ENCODE assay signal across 8 cellular contexts in the genomic region with DNA sequence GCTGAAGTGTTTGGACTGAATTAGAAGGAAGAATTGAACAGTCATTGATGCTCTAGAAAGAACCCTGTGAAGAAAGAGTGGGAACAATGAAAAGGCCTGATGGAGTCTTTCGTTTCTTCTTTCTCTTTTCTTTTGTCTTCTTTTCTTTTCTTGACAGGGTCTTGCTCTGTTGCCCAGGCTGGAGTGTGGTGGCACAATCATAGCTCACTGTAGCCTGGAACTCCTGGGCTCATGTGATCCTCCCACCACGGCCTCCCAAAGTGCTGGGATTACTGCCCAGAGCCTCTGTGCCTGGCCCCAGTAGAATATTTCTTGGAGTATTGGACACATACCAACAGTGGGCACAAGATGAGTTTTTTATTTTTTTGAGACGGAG. TPM values are rescaled to one million over a fixed set of nuclear protein-coding genes. Genes with fewer than 3 reads are reported as not detected.
DNase-seq lines count a peak whose midpoint lies in the region; ATAC-seq, FAIRE-seq and TF ChIP-seq lines count a peak whose summit lies in the region.

No MANE protein-coding gene starts in this region.

- H3K4me1 Mint-ChIP-seq in T-helper 2 cell treated with Interferon-gamma antibody and Interleukin-4, amounts not matched to agents 5 μg/mL and 100 μg/mL, for 36 hours (ENCODE audit: low read depth) = peaks cover 41% of the 10 kb centered on the region

- H3K36me3 ChIP-seq in PC-9 (ENCODE audit: low read depth) (peaks cover 20% of the 10 kb centered on the region), endothelial cell of umbilical vein (ENCODE audit: control insufficient read depth in 2 of 2, extremely low read depth in 1 of 2, insufficient read depth in 2 of 2, low read length in 2 of 2) (peaks cover 4 to 18% of the 10 kb centered on the region in 2 experiments)

- POLR2A ChIA-PET in PC-9 (lab: Charles Lee; ENCODE audit: unreplicated experiment) = interaction anchor here (0.7 kb wide), 2 partner anchors 12 to 22 kb away, joined by 5 to 8 read pairs; no protein-coding TSS in a partner anchor
- POLR2A ChIA-PET in endothelial cell of umbilical vein (lab: Charles Lee) = no interaction called here

- no peak for DNase-seq in T-helper 2 cell treated with Interferon-gamma antibody and Interleukin-4, amounts not matched to agents 5 μg/mL and 100 μg/mL, for 36 hours (ENCODE audit: low spot score)
- DNase-seq in T-helper 2 cell (no peak), PC-9 (no peak), endothelial cell of umbilical vein (ENCODE audit: low read depth, low spot score) (no peak), retinal pigment epithelial cell (ENCODE audit: low read depth) (no peak), amygdala (lab: John Stamatoyannopoulos, UW) (no peak), NCI-H446 (lab: John Stamatoyannopoulos, UW) (no peak)

- H4K20me1 ChIP-seq in PC-9 (ENCODE audit: insufficient read depth) = no peaks in the 10 kb centered on the region; the same call in 1 of the 2 replicates
- H4K20me1 ChIP-seq in endothelial cell of umbilical vein (replicated peaks; ENCODE audit: control insufficient read depth, extremely low read depth, insufficient read depth, low read length) = no peaks in the 10 kb centered on the region

- peak overlapping the region; percentile 100 for H3K9ac ChIP-seq in endothelial cell of umbilical vein (replicated peaks; ENCODE audit: extremely low read depth, insufficient read depth, low read length)

- peaks cover 20% of the 10 kb centered on the region; the same call in 1 of the 2 replicates for H3F3A ChIP-seq in PC-9 (ENCODE audit: insufficient read depth, low read depth)

- peak overlapping the region; percentile 99 for H3K27ac Mint-ChIP-seq in T-helper 2 cell treated with Interferon-gamma antibody and Interleukin-4, amounts not matched to agents 5 μg/mL and 100 μg/mL, for 36 hours

- H3K4me3 ChIP-seq in PC-9 = peak overlapping the region; percentile 72
- peak overlapping the region; percentile 70 to 91 (median 83) for H3K4me3 ChIP-seq in endothelial cell of umbilical vein (replicated peaks in 1 of 3; ENCODE audit: insufficient read depth in 1 of 3, low read depth in 1 of 3, low read length in 3 of 3)
- peak overlapping the region; percentile 88 for H3K4me3 ChIP-seq in retinal pigment epithelial cell (ENCODE audit: low read length)

- peak; percentile 33 for FAIRE-seq in endothelial cell of umbilical vein (lab: Jason Lieb, UNC)

- no peaks in the 10 kb centered on the region for H3K27me3 Mint-ChIP-seq in T-helper 2 cell treated with Interferon-gamma antibody and Interleukin-4, amounts not matched to agents 5 μg/mL and 100 μg/mL, for 36 hours (ENCODE audit: low read depth)

- H3K27me3 ChIP-seq in PC-9 (ENCODE audit: insufficient read depth, low read depth) = no peaks in the 10 kb centered on the region
- H3K27me3 ChIP-seq in endothelial cell of umbilical vein (ENCODE audit: control insufficient read depth in 2 of 2, insufficient read depth in 2 of 2, low read length in 2 of 2) = no peaks in the 10 kb centered on the region

- no peak for TF ChIP-seq CTCF in PC-9 (conservative IDR thresholded peaks at IDR 0.05)
- no peak for TF ChIP-seq CTCF in endothelial cell of umbilical vein (IDR thresholded peaks at IDR 0.05; ENCODE audit: extremely low read depth in 1 of 2, insufficient read depth in 1 of 2, low read depth in 1 of 2, low read length in 2 of 2)
- no peak for TF ChIP-seq CTCF in retinal pigment epithelial cell (conservative IDR thresholded peaks at IDR 0.05; ENCODE audit: low read depth, low read length)

- peaks cover 65% of the 10 kb centered on the region for H3K36me3 Mint-ChIP-seq in T-helper 2 cell treated with Interferon-gamma antibody and Interleukin-4, amounts not matched to agents 5 μg/mL and 100 μg/mL, for 36 hours (ENCODE audit: low read depth)

- peaks cover 20% of the 10 kb centered on the region for H3K4me1 ChIP-seq in PC-9 (replicated peaks; ENCODE audit: insufficient read depth)
- H3K4me1 ChIP-seq in endothelial cell of umbilical vein (ENCODE audit: control insufficient read depth, extremely low read depth, insufficient read depth, low read length) = peaks cover 19% of the 10 kb centered on the region

- TF ChIP-seq POLR2A in endothelial cell of umbilical vein (IDR thresholded peaks at IDR 0.05; ENCODE audit: low read depth, low read length) = no peak

- H3K9me2 ChIP-seq in PC-9 (ENCODE audit: insufficient read depth) = no peaks in the 10 kb centered on the region

- no peaks in the 10 kb centered on the region for H3K9me3 ChIP-seq in PC-9 (ENCODE audit: insufficient read depth, low read depth)
- no peaks in the 10 kb centered on the region for H3K9me3 ChIP-seq in endothelial cell of umbilical vein (replicated peaks; ENCODE audit: control insufficient read depth, insufficient read depth, low read length)

- H3K9me1 ChIP-seq in endothelial cell of umbilical vein (replicated peaks; ENCODE audit: control insufficient read depth, extremely low read depth, insufficient read depth, low read length) = no peaks in the 10 kb centered on the region

- CTCF ChIA-PET in PC-9 (lab: Charles Lee) = interaction anchor here (0.6 kb wide), 2 partner anchors 267 to 350 kb away, joined by 3 to 6 read pairs; no protein-coding TSS in a partner anchor
- CTCF ChIA-PET in endothelial cell of umbilical vein (lab: Charles Lee) = interaction anchor here (1.6 to 2.6 kb wide), 3 partner anchors 21 to 288 kb away, joined by 3 to 10 read pairs (median 9); no protein-coding TSS in a partner anchor

- peak overlapping the region; percentile 97 for H3K4me3 Mint-ChIP-seq in T-helper 2 cell treated with Interferon-gamma antibody and Interleukin-4, amounts not matched to agents 5 μg/mL and 100 μg/mL, for 36 hours

- peak overlapping the region; percentile 95 for H3K4me2 ChIP-seq in PC-9
- H3K4me2 ChIP-seq in endothelial cell of umbilical vein (ENCODE audit: insufficient read depth, low read length) = peak overlapping the region; percentile 92

- dilution Hi-C loops in endothelial cell of umbilical vein (cut with MboI; ENCODE audit: extremely low pct_ligation_motif_present, low sequenced_read_pairs) = no loop called here

- intact Hi-C loops in PC-9 (cut with micrococcal nuclease; ENCODE audit: unreplicated experiment) = loop anchor here (5.0 to 10.0 kb wide), 3 partner anchors 47 to 328 kb away; a partner anchor contains a TSS
- intact Hi-C loops in endothelial cell of umbilical vein (cut with micrococcal nuclease) = loop anchor here (2.0 to 5.0 kb wide), 2 partner anchors 97 to 328 kb away; a partner anchor contains a TSS

- H3K27ac ChIP-seq in PC-9 (no peak overlapping the region), endothelial cell of umbilical vein (ENCODE audit: insufficient read depth, low read depth, low read length) (peak overlapping the region; percentile 99)

- H3K9me3 Mint-ChIP-seq in T-helper 2 cell treated with Interferon-gamma antibody and Interleukin-4, amounts not matched to agents 5 μg/mL and 100 μg/mL, for 36 hours = no peaks in the 10 kb centered on the region

- BruUV-seq in PC-9 (replicated peaks; lab: Mats Ljungman, UMichigan) (no TSS peak), endothelial cell of umbilical vein (replicated peaks; lab: Mats Ljungman, UMichigan) (no TSS peak)

- H3K79me2 ChIP-seq in PC-9 (ENCODE audit: low read depth) (peaks cover 85% of the 10 kb centered on the region), endothelial cell of umbilical vein (ENCODE audit: control insufficient read depth, insufficient read depth, low read length) (peaks cover 60% of the 10 kb centered on the region)

- H2AFZ ChIP-seq in PC-9 = no peak overlapping the region; the same call in 1 of the 2 replicates
- no peak overlapping the region for H2AFZ ChIP-seq in endothelial cell of umbilical vein (ENCODE audit: low read depth, low read length)

- no peak for ATAC-seq in HG03097 (IDR thresholded peaks at IDR 0.05; ENCODE audit: low FRiP score, unreplicated experiment)

RNA-seq across cellular contexts. Expression of a gene that starts 1.1 kb away (rescaled TPM):
- total RNA-seq in PC-9 (2021) = 56.5 and 60.9 TPM in 2 replicates
- 57.9 and 60.5 TPM in 2 replicates for total RNA-seq in endothelial cell of umbilical vein
- 22.9 and 29.3 TPM in 2 replicates for polyA plus RNA-seq in endothelial cell of umbilical vein
- 38.3 and 46.5 TPM in 2 replicates for polyA plus RNA-seq in endothelial cell of umbilical vein (2011; cell fraction: cytosol; rRNA removed)
- polyA plus RNA-seq in endothelial cell of umbilical vein (2011; cell fraction: nucleus; rRNA removed) = 18.7 and 24.5 TPM in 2 replicates
- polyA plus RNA-seq in endothelial cell of umbilical vein (2012) = 28.8 and 51.8 TPM in 2 replicates
- 43.4 and 48.2 TPM in 2 replicates for polyA minus RNA-seq in endothelial cell of umbilical vein
- polyA minus RNA-seq in endothelial cell of umbilical vein (2011; cell fraction: cytosol; rRNA and poly(A)+ RNA removed) = 96.6 TPM
- polyA minus RNA-seq in endothelial cell of umbilical vein (2011; cell fraction: nucleus; rRNA and poly(A)+ RNA removed) = 16.6 TPM in 2 replicates

RNA-seq across cellular contexts. Expression of a gene that starts 1.4 kb away (rescaled TPM):
- 141 and 217 TPM in 2 replicates for total RNA-seq in PC-9 (2021)
- total RNA-seq in endothelial cell of umbilical vein = 139 and 140 TPM in 2 replicates
- polyA plus RNA-seq in endothelial cell of umbilical vein = 534 and 632 TPM in 2 replicates
- polyA plus RNA-seq in endothelial cell of umbilical vein (2011; cell fraction: cytosol; rRNA removed) = 418 and 490 TPM in 2 replicates
- 98.0 and 104 TPM in 2 replicates for polyA plus RNA-seq in endothelial cell of umbilical vein (2011; cell fraction: nucleus; rRNA removed)
- 399 and 519 TPM in 2 replicates for polyA plus RNA-seq in endothelial cell of umbilical vein (2012)
- polyA minus RNA-seq in endothelial cell of umbilical vein = 266 and 269 TPM in 2 replicates
- polyA minus RNA-seq in endothelial cell of umbilical vein (2011; cell fraction: cytosol; rRNA and poly(A)+ RNA removed) = 112 TPM
- polyA minus RNA-seq in endothelial cell of umbilical vein (2011; cell fraction: nucleus; rRNA and poly(A)+ RNA removed) = 47.6 and 56.5 TPM in 2 replicates

RNA-seq across cellular contexts. Expression of a gene that starts 23.0 kb away (rescaled TPM):
- total RNA-seq in PC-9 (2021) = 114 and 150 TPM in 2 replicates
- 109 and 110 TPM in 2 replicates for total RNA-seq in endothelial cell of umbilical vein
- 121 and 125 TPM in 2 replicates for polyA plus RNA-seq in endothelial cell of umbilical vein
- polyA plus RNA-seq in endothelial cell of umbilical vein (2011; cell fraction: cytosol; rRNA removed) = 73.0 and 77.1 TPM in 2 replicates
- 79.5 and 82.4 TPM in 2 replicates for polyA plus RNA-seq in endothelial cell of umbilical vein (2011; cell fraction: nucleus; rRNA removed)
- 50.4 and 68.5 TPM in 2 replicates for polyA plus RNA-seq in endothelial cell of umbilical vein (2012)
- polyA minus RNA-seq in endothelial cell of umbilical vein = 192 and 208 TPM in 2 replicates
- 289 TPM for polyA minus RNA-seq in endothelial cell of umbilical vein (2011; cell fraction: cytosol; rRNA and poly(A)+ RNA removed)
- polyA minus RNA-seq in endothelial cell of umbilical vein (2011; cell fraction: nucleus; rRNA and poly(A)+ RNA removed) = 51.4 and 61.8 TPM in 2 replicates

RNA-seq across cellular contexts. Expression of a gene that starts 34.3 kb away (rescaled TPM):
- total RNA-seq in PC-9 (2021) (223 and 514 TPM in 2 replicates), endothelial cell of umbilical vein (668 and 694 TPM in 2 replicates)
- 898 and 969 TPM in 2 replicates for polyA plus RNA-seq in endothelial cell of umbilical vein
- polyA plus RNA-seq in endothelial cell of umbilical vein (2011; cell fraction: cytosol; rRNA removed) = 619 and 783 TPM in 2 replicates
- polyA plus RNA-seq in endothelial cell of umbilical vein (2011; cell fraction: nucleus; rRNA removed) = 552 and 630 TPM in 2 replicates
- 311 and 450 TPM in 2 replicates for polyA plus RNA-seq in endothelial cell of umbilical vein (2012)
- 1,118 and 1,176 TPM in 2 replicates for polyA minus RNA-seq in endothelial cell of umbilical vein
- 46.5 TPM for polyA minus RNA-seq in endothelial cell of umbilical vein (2011; cell fraction: cytosol; rRNA and poly(A)+ RNA removed)
- 172 and 219 TPM in 2 replicates for polyA minus RNA-seq in endothelial cell of umbilical vein (2011; cell fraction: nucleus; rRNA and poly(A)+ RNA removed)

RNA-seq across cellular contexts. Expression of a gene that starts 41.4 kb away (rescaled TPM):
- total RNA-seq in PC-9 (2021) = 15.3 and 16.3 TPM in 2 replicates
- total RNA-seq in endothelial cell of umbilical vein = 0.82 and 1.8 TPM in 2 replicates
- polyA plus RNA-seq in endothelial cell of umbilical vein = 0.98 and 1.1 TPM in 2 replicates
- polyA plus RNA-seq in endothelial cell of umbilical vein (2011; cell fraction: cytosol; rRNA removed) = 0.49 and 0.62 TPM in 2 replicates
- polyA plus RNA-seq in endothelial cell of umbilical vein (2011; cell fraction: nucleus; rRNA removed) = 1.5 and 2.2 TPM in 2 replicates
- 0.72 and 2.0 TPM in 2 replicates for polyA plus RNA-seq in endothelial cell of umbilical vein (2012)
- polyA minus RNA-seq in endothelial cell of umbilical vein = 1.3 and 1.5 TPM in 2 replicates
- polyA minus RNA-seq in endothelial cell of umbilical vein (2011; cell fraction: cytosol; rRNA and poly(A)+ RNA removed) = 0.31 TPM
- 0.63 and 1.0 TPM in 2 replicates for polyA minus RNA-seq in endothelial cell of umbilical vein (2011; cell fraction: nucleus; rRNA and poly(A)+ RNA removed)
